8 cellular contexts compared by ENCODE assay signal in the genomic region with DNA sequence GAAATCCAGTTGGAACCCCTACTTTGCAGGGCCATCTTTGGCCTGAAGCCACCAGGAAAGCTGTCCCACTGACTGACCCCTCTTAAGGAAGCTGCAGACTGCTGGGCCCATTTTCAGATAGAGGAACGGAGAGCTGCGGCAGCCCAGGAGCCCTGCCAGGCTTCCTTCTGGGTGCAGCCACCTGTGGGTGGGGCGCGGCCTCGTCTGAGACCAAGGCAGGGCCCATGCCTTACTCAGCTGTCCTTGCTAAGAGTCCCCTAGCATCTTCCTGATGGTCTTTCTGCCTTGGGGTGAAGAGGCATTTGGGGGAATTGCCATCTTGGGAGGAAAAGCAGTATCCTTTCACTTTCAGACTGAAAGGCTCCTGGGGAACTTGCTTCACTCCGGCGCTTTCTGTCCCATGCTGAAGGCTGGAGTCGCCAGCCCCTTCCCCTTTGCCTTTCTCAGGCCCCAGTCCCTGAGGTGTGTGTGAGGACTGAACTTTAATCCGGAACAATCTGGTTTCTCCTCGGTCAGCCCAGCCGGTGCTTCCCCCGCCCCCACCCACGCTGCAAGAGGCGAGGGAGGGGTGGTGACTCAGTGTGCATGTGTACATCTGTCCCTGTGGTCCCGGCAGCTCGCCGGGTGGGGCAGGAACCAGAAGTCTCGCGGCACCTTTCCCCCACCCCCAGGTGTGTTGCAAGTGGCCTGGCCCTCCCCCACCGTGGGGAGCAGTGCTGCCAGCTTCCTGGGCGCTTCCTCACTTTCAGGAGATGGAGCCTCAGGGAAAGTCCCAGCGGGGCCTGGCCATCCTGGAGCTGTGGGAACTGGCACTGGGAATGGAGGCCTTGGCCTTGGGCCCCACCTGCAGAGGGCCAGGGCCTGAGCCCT. TPM values are rescaled to one million over a fixed set of nuclear protein-coding genes. Genes with fewer than 3 reads are reported as not detected.
A peak's percentile ranks its signal among the peaks of the same experiment; 100 is the strongest.
DNase-seq lines count a peak whose midpoint lies in the region; ATAC-seq and TF ChIP-seq lines count a peak whose summit lies in the region.

No MANE protein-coding gene starts in this region.

- H3K9me3 ChIP-seq in OCI-LY3 (ENCODE audit: insufficient read depth, low read length), result no peaks in the 10 kb centered on the region
- H3K9me3 ChIP-seq in upper lobe of right lung, result no peaks in the 10 kb centered on the region

- ATAC-seq in HG02759 (IDR thresholded peaks at IDR 0.05; ENCODE audit: unreplicated experiment) (peak; percentile 53), upper lobe of right lung (peak; percentile 86)

- peaks cover 76% of the 10 kb centered on the region for H3K79me2 ChIP-seq in OCI-LY3 (ENCODE audit: low read length)

- TF ChIP-seq CTCF in OCI-LY3 (IDR thresholded peaks at IDR 0.05; ENCODE audit: low read depth, low read length), result no peak
- no peak for TF ChIP-seq CTCF in fibroblast of pulmonary artery (IDR thresholded peaks at IDR 0.05; ENCODE audit: low read length, missing control alignments)
- TF ChIP-seq CTCF in upper lobe of right lung (IDR thresholded peaks at IDR 0.05), result no peak

- no peaks in the 10 kb centered on the region for H3K27me3 ChIP-seq in OCI-LY3 (ENCODE audit: low read depth, low read length)
- no peaks in the 10 kb centered on the region for H3K27me3 ChIP-seq in upper lobe of right lung

- peak overlapping the region; percentile 99 for H3K4me2 ChIP-seq in OCI-LY3 (ENCODE audit: low read length)

- intact Hi-C loops in posterior vena cava (cut with DNase I), result no loop called here
- intact Hi-C loops in upper lobe of right lung (cut with DNase I), result no loop called here

- H3K4me1 ChIP-seq in OCI-LY3 (ENCODE audit: low read length) (peaks cover 23% of the 10 kb centered on the region), upper lobe of right lung (peaks cover 77% of the 10 kb centered on the region)

- H3K9ac ChIP-seq in OCI-LY3 (ENCODE audit: low read length), result peak overlapping the region; percentile 87

- DNase-seq in ELR (ENCODE audit: low read depth) (peak; percentile 93), fibroblast of pulmonary artery (ENCODE audit: low read depth) (peak; percentile 88), posterior vena cava (ENCODE audit: low spot score) (peak; percentile 96), upper lobe of right lung (peak; percentile 97), NCI-H1930 (lab: John Stamatoyannopoulos, UW) (no peak)
- peak; percentile 92 to 93 for DNase-seq in activated T-cell treated with anti-CD3 and anti-CD28 coated beads, Interleukin-2, amount 50 U/mL, for 48 hours

- H2AFZ ChIP-seq in OCI-LY3 (ENCODE audit: low read depth, low read length), result no peak overlapping the region

- H3K36me3 ChIP-seq in OCI-LY3 (replicated peaks; ENCODE audit: low read depth, low read length), result peaks cover 76% of the 10 kb centered on the region
- peaks cover 56% of the 10 kb centered on the region for H3K36me3 ChIP-seq in upper lobe of right lung

- H3K27ac ChIP-seq in OCI-LY3 (ENCODE audit: low read length), result peak overlapping the region; percentile 98
- peak overlapping the region; percentile 91 for H3K27ac ChIP-seq in upper lobe of right lung

- H3K4me3 ChIP-seq in OCI-LY3 (ENCODE audit: low read length) (peak overlapping the region; percentile 94), fibroblast of pulmonary artery (replicated peaks; ENCODE audit: low read depth, low read length) (peak overlapping the region; percentile 80), upper lobe of right lung (peak overlapping the region; percentile 86)

- H4K20me1 ChIP-seq in OCI-LY3 (ENCODE audit: insufficient read depth, low read length), result peaks cover 63% of the 10 kb centered on the region

RNA-seq across cellular contexts. Expression of a gene that starts 5.1 kb away (rescaled TPM):
- total RNA-seq in posterior vena cava (10 to 100 TPM in 1 of 2 donors, 1 to 10 TPM in 1; 7.7 to 18.4 TPM), upper lobe of right lung (22.9 TPM)

RNA-seq across cellular contexts. Expression of a gene that starts 35.1 kb away (rescaled TPM):
- total RNA-seq in posterior vena cava (10 to 100 TPM; 43.6 to 49.6 TPM), upper lobe of right lung (64.5 TPM)

Comparison
In these comparisons a context has a peak if more than half of its experiments do, and no peak if none do; other contexts are left out.
1. DNase-seq: peak in ELR (single experiment), activated T-cell treated with anti-CD3 and anti-CD28 coated beads, Interleukin-2, amount 50 U/mL, for 48 hours (2 of 2), fibroblast of pulmonary artery (single experiment), posterior vena cava (single experiment) and upper lobe of right lung (single experiment); none in NCI-H1930 (0 of 2).
2. Peak in every context shown above with its lines, with median percentiles within 50 percentile points of each other: H3K4me3 ChIP-seq.